Comparison of ENCODE assay signal across 24 cellular contexts in the genomic region with DNA sequence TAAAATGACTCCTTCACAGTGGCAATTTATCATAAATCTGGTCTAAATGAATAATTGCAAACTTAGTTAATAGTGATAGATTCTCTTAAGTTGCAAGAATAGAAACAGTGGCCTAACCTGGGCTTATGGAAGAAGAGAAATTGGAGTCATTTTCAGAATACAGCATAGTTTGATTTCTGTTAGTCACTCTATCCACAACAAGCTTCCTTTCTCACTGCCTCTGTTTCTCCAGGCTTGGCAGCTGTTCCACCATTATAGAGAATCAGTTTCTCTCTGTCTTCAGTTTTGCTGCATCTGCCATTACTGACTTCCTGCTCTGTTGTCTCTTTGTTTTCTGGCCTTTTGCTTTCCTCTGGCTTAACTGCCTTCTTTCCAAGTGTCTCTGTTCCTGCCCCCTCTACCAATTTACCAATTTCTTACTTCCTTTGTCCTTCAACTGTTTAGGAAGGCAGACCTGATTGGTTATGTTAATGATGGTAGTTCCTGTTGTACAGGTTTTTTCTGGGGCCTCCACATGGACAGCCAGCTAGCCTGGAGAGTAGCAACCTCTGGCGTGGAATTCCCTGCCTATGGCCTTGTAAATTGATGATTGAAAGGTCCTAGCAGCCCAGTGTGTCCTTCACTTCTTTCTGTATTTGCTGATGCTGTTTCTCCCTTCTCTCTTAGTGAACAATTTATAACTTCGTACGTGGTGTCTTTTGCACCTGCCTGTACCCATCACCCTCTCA.
A peak's percentile ranks its signal among the peaks of the same experiment; 100 is the strongest.
DNase-seq lines count a peak whose midpoint lies in the region; ATAC-seq and TF ChIP-seq lines count a peak whose summit lies in the region.
"Had no signal": no experiment of that assay in that cellular context is flagged by ENCODE, and none has a peak within 500 bp of the region (broad histone marks: within the 10 kb centered on the region; RNA-seq: fewer than 3 reads in every experiment).

No MANE protein-coding gene starts in this region.

- H3K4me3 ChIP-seq in Caco-2 (ENCODE audit: low read depth, low read length) = no peak overlapping the region
- H3K4me3 ChIP-seq: BLaER1, uterus had no signal

- H3K27me3 ChIP-seq in Caco-2 (replicated peaks; ENCODE audit: control insufficient read depth, insufficient read depth, low read length) = no peaks in the 10 kb centered on the region
- H3K27me3 ChIP-seq: BLaER1, neutrophil, uterus had no signal

- H3K36me3 ChIP-seq in Caco-2 (ENCODE audit: control insufficient read depth, insufficient read depth, low read length) = peaks cover 1% of the 10 kb centered on the region; the same call in 1 of the 2 replicates
- H3K36me3 ChIP-seq: neutrophil, uterus had no signal

- POLR2A ChIA-PET in activated CD8-positive, alpha-beta T cell treated with anti-CD3 and anti-CD28 coated beads for 36 hours (lab: Charles Lee) = no interaction called here
- POLR2A ChIA-PET in activated CD8-positive, alpha-beta T cell treated with anti-CD3 and anti-CD28 coated beads, Interleukin-2, amount 10 ng/mL, durations not matched to agents 7 days and 5 days (lab: Charles Lee) = no interaction called here
- POLR2A ChIA-PET in Caco-2 (lab: Charles Lee) = no interaction called here

- H3K4me3 Mint-ChIP-seq in activated CD8-positive, alpha-beta T cell treated with anti-CD3 and anti-CD28 coated beads for 36 hours = no peak overlapping the region
- H3K4me3 Mint-ChIP-seq in activated CD8-positive, alpha-beta T cell treated with anti-CD3 and anti-CD28 coated beads, Interleukin-2, amount 10 ng/mL, durations not matched to agents 7 days and 5 days = no peak overlapping the region
- H3K4me3 Mint-ChIP-seq in Caco-2 (ENCODE audit: unreplicated experiment) (peak overlapping the region; percentile 3), nephron progenitor cell (no peak overlapping the region)
- H3K4me3 Mint-ChIP-seq in activated naive CD8-positive, alpha-beta T cell = no peak overlapping the region
- H3K4me3 Mint-ChIP-seq: activated CD4-positive, alpha-beta T cell treated with anti-CD3 and anti-CD28 coated beads, Interleukin-2, amount 10 ng/mL, durations not matched to agents 7 days and 5 days; central memory CD8-positive, alpha-beta T cell; HFFc6; T-helper 1 cell treated with Interleukin-12 subunit alpha and Interleukin-12 subunit beta and Interleukin-4 antibody, amounts not matched to agents 30 μg/mL and 1 μg/mL, for 36 hours had no signal

- H3K4me1 ChIP-seq in Caco-2 = peaks cover 29% of the 10 kb centered on the region
- H3K4me1 ChIP-seq: BLaER1, uterus had no signal

- peak overlapping the region; percentile 16 for H3K27ac Mint-ChIP-seq in activated CD8-positive, alpha-beta T cell treated with anti-CD3 and anti-CD28 coated beads for 36 hours
- no peak overlapping the region for H3K27ac Mint-ChIP-seq in activated CD8-positive, alpha-beta T cell treated with anti-CD3 and anti-CD28 coated beads, Interleukin-2, amount 10 ng/mL, durations not matched to agents 7 days and 5 days
- peak overlapping the region; percentile 66 for H3K27ac Mint-ChIP-seq in Caco-2 (ENCODE audit: unreplicated experiment)
- H3K27ac Mint-ChIP-seq in activated naive CD8-positive, alpha-beta T cell = peak overlapping the region; percentile 85
- H3K27ac Mint-ChIP-seq in nephron progenitor cell = peak overlapping the region; percentile 46
- H3K27ac Mint-ChIP-seq: activated CD4-positive, alpha-beta T cell treated with anti-CD3 and anti-CD28 coated beads, Interleukin-2, amount 10 ng/mL, durations not matched to agents 7 days and 5 days; HFFc6; T-helper 1 cell treated with Interleukin-12 subunit alpha and Interleukin-12 subunit beta and Interleukin-4 antibody, amounts not matched to agents 30 μg/mL and 1 μg/mL, for 36 hours had no signal

- TF ChIP-seq CTCF in activated CD8-positive, alpha-beta T cell treated with anti-CD3 and anti-CD28 coated beads for 36 hours (IDR thresholded peaks at IDR 0.05) = no peak
- TF ChIP-seq CTCF in Caco-2 (IDR thresholded peaks at IDR 0.05; ENCODE audit: insufficient read depth in 1 of 2, low read depth in 1 of 2, low read length in 1 of 2, severe bottlenecking in 1 of 2, unreplicated experiment in 1 of 2) (no peak), nephron progenitor cell (IDR thresholded peaks at IDR 0.05) (no peak)

- H3K9me3 ChIP-seq in Caco-2 = no peaks in the 10 kb centered on the region
- H3K9me3 ChIP-seq: BLaER1, neutrophil, uterus had no signal

- peaks cover 17% of the 10 kb centered on the region for H3K4me1 Mint-ChIP-seq in activated CD8-positive, alpha-beta T cell treated with anti-CD3 and anti-CD28 coated beads for 36 hours (ENCODE audit: low read depth)
- peaks cover 4% of the 10 kb centered on the region for H3K4me1 Mint-ChIP-seq in activated CD8-positive, alpha-beta T cell treated with anti-CD3 and anti-CD28 coated beads, Interleukin-2, amount 10 ng/mL, durations not matched to agents 7 days and 5 days (ENCODE audit: low read depth)
- H3K4me1 Mint-ChIP-seq in Caco-2 (ENCODE audit: low read depth, unreplicated experiment) (peaks cover 33% of the 10 kb centered on the region), nephron progenitor cell (peaks cover 15% of the 10 kb centered on the region)
- peaks cover 13% of the 10 kb centered on the region for H3K4me1 Mint-ChIP-seq in activated naive CD8-positive, alpha-beta T cell (ENCODE audit: low read depth)
- H3K4me1 Mint-ChIP-seq: central memory CD8-positive, alpha-beta T cell had no signal

- no TSS peak for BruUV-seq in Caco-2 (replicated peaks; lab: Mats Ljungman, UMichigan)

- H3K36me3 Mint-ChIP-seq in activated CD8-positive, alpha-beta T cell treated with anti-CD3 and anti-CD28 coated beads for 36 hours (ENCODE audit: low read depth) = peaks cover 14% of the 10 kb centered on the region
- H3K36me3 Mint-ChIP-seq in activated CD8-positive, alpha-beta T cell treated with anti-CD3 and anti-CD28 coated beads, Interleukin-2, amount 10 ng/mL, durations not matched to agents 7 days and 5 days (ENCODE audit: low read depth) = peaks cover 19% of the 10 kb centered on the region
- H3K36me3 Mint-ChIP-seq in Caco-2 (ENCODE audit: insufficient read depth, unreplicated experiment) (peaks cover 5% of the 10 kb centered on the region), nephron progenitor cell (ENCODE audit: low read depth) (peaks cover 32% of the 10 kb centered on the region)
- peaks cover 15% of the 10 kb centered on the region for H3K36me3 Mint-ChIP-seq in activated naive CD8-positive, alpha-beta T cell

- ATAC-seq in activated CD8-positive, alpha-beta T cell treated with anti-CD3 and anti-CD28 coated beads for 36 hours = peak; percentile 17
- ATAC-seq in activated CD8-positive, alpha-beta T cell treated with anti-CD3 and anti-CD28 coated beads, Interleukin-2, amount 10 ng/mL, durations not matched to agents 7 days and 5 days = no peak
- ATAC-seq in HG03571 (IDR thresholded peaks at IDR 0.05; ENCODE audit: unreplicated experiment) = no peak

- H3K9me3 Mint-ChIP-seq in activated CD8-positive, alpha-beta T cell treated with anti-CD3 and anti-CD28 coated beads for 36 hours = peaks cover 5% of the 10 kb centered on the region
- H3K9me3 Mint-ChIP-seq in activated CD8-positive, alpha-beta T cell treated with anti-CD3 and anti-CD28 coated beads, Interleukin-2, amount 10 ng/mL, durations not matched to agents 7 days and 5 days (ENCODE audit: insufficient read depth) = no peaks in the 10 kb centered on the region
- H3K9me3 Mint-ChIP-seq in Caco-2 (ENCODE audit: unreplicated experiment) = peaks cover 20% of the 10 kb centered on the region
- H3K9me3 Mint-ChIP-seq in activated naive CD8-positive, alpha-beta T cell (ENCODE audit: low read depth) = no peaks in the 10 kb centered on the region
- H3K9me3 Mint-ChIP-seq in nephron progenitor cell = no peaks in the 10 kb centered on the region
- H3K9me3 Mint-ChIP-seq: central memory CD8-positive, alpha-beta T cell; HFFc6 had no signal

- intact Hi-C loops in activated CD8-positive, alpha-beta T cell treated with anti-CD3 and anti-CD28 coated beads for 36 hours (cut with micrococcal nuclease) = no loop called here
- intact Hi-C loops in Caco-2 (cut with micrococcal nuclease; ENCODE audit: unreplicated experiment) = loop anchor here (2.0 kb wide), 1 partner anchor 21 kb away; no protein-coding TSS in a partner anchor

- no peak for DNase-seq in activated CD8-positive, alpha-beta T cell treated with anti-CD3 and anti-CD28 coated beads for 36 hours
- no peak for DNase-seq in activated CD8-positive, alpha-beta T cell treated with anti-CD3 and anti-CD28 coated beads, Interleukin-2, amount 10 ng/mL, durations not matched to agents 7 days and 5 days
- DNase-seq in Caco-2 (peak; percentile 33 to 49), nephron progenitor cell (no peak), AG20443 (ENCODE audit: low spot score) (no peak), DMS153 (lab: John Stamatoyannopoulos, UW) (no peak)
- DNase-seq: ACHN; activated CD4-positive, alpha-beta T cell treated with anti-CD3 and anti-CD28 coated beads, Interleukin-2, amount 10 ng/mL, durations not matched to agents 7 days and 5 days; activated CD8-positive, alpha-beta memory T cell treated with anti-CD3 and anti-CD28 coated beads, Interleukin-2, amount 50 U/mL, for 48 hours; activated naive CD4-positive, alpha-beta T cell treated with anti-CD3 and anti-CD28 coated beads, Interleukin-2, amount 50 U/mL, for 16 hours; dermis blood vessel endothelial cell; HFFc6; kidney glomerular epithelial cell; NCI-H1105 treated with DMSO at 0.1 percent for 48 hours; NCI-H2081; NCI-H82; RPMI8226; uterus had no signal

- no peaks in the 10 kb centered on the region for H3K27me3 Mint-ChIP-seq in activated CD8-positive, alpha-beta T cell treated with anti-CD3 and anti-CD28 coated beads for 36 hours
- no peaks in the 10 kb centered on the region for H3K27me3 Mint-ChIP-seq in activated CD8-positive, alpha-beta T cell treated with anti-CD3 and anti-CD28 coated beads, Interleukin-2, amount 10 ng/mL, durations not matched to agents 7 days and 5 days (ENCODE audit: low read depth)
- H3K27me3 Mint-ChIP-seq in Caco-2 (ENCODE audit: insufficient read depth, unreplicated experiment) = no peaks in the 10 kb centered on the region
- no peaks in the 10 kb centered on the region for H3K27me3 Mint-ChIP-seq in activated naive CD8-positive, alpha-beta T cell
- no peaks in the 10 kb centered on the region for H3K27me3 Mint-ChIP-seq in nephron progenitor cell (ENCODE audit: low read depth, poor library complexity)
- H3K27me3 Mint-ChIP-seq: activated CD4-positive, alpha-beta T cell treated with anti-CD3 and anti-CD28 coated beads, Interleukin-2, amount 10 ng/mL, durations not matched to agents 7 days and 5 days; central memory CD8-positive, alpha-beta T cell had no signal

- CTCF ChIA-PET in activated CD8-positive, alpha-beta T cell treated with anti-CD3 and anti-CD28 coated beads for 36 hours (lab: Charles Lee) = interaction anchor here (0.8 kb wide), 1 partner anchor 9 kb away, joined by 3 read pairs; no protein-coding TSS in a partner anchor
- CTCF ChIA-PET in activated CD8-positive, alpha-beta T cell treated with anti-CD3 and anti-CD28 coated beads, Interleukin-2, amount 10 ng/mL, durations not matched to agents 7 days and 5 days (lab: Charles Lee) = interaction anchor here (0.6 kb wide), 1 partner anchor 73 kb away, joined by 3 read pairs; no protein-coding TSS in a partner anchor
- CTCF ChIA-PET in Caco-2 (lab: Charles Lee) = no interaction called here

Comparison
In these comparisons a context has a peak if more than half of its experiments do, and no peak if none do; other contexts are left out.
1. DNase-seq: peak in Caco-2 (2 of 2); none in activated CD8-positive, alpha-beta T cell treated with anti-CD3 and anti-CD28 coated beads for 36 hours (single experiment), activated CD8-positive, alpha-beta T cell treated with anti-CD3 and anti-CD28 coated beads, Interleukin-2, amount 10 ng/mL, durations not matched to agents 7 days and 5 days (single experiment), nephron progenitor cell (single experiment), AG20443 (single experiment) and DMS153 (single experiment).